ENCODE assay signal across 4 cellular contexts in genomic region chr17:18617613-18618012, GRCh38. TPM values are rescaled to one million over a fixed set of nuclear protein-coding genes. Genes with fewer than 3 reads are reported as not detected.
"Had no signal": no experiment of that assay in that cellular context is flagged by ENCODE, and none has a peak within 500 bp of the region (broad histone marks: within the 10 kb centered on the region; RNA-seq: fewer than 3 reads in every experiment).

No MANE protein-coding gene starts in this region.

RNA-seq across cellular contexts. Expression of gene TBC1D28, which starts 26.6 kb away (rescaled TPM):
- total RNA-seq: LHCN-M2, M059J, MCF 10A, NCI-H460 had no signal
